In the genomic region with DNA sequence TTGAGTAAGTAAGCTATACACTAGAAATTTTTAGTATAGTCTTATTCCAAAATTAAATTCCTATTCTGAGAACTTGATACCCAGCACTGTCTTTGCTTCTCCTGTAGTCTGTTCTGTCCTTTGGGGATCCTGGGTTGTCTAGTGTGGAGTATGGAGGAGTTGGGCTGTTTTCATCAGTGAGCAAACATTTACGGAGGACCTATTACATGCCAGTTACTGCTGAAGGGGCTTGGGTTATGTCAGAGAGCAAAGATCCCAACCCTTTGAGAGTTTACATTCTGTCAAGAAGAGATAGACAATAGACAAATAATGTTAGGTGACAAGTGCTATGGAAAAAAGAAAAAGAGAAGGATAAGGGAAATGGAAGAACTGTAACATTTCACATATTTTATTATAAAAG, we compare ENCODE assay signal across 12 cellular contexts. TPM values are rescaled to one million over a fixed set of nuclear protein-coding genes. Genes with fewer than 3 reads are reported as not detected.
DNase-seq lines count a peak whose midpoint lies in the region; ATAC-seq and TF ChIP-seq lines count a peak whose summit lies in the region.
"Had no signal": no experiment of that assay in that cellular context is flagged by ENCODE, and none has a peak within 500 bp of the region (broad histone marks: within the 10 kb centered on the region; RNA-seq: fewer than 3 reads in every experiment).

No MANE protein-coding gene starts in this region.

- POLR2A ChIA-PET in activated CD8-positive, alpha-beta T cell treated with anti-CD3 and anti-CD28 coated beads for 36 hours (lab: Charles Lee) = interaction anchor here (0.6 kb wide), 1 partner anchor 37 kb away, joined by 6 read pairs; no protein-coding TSS in a partner anchor
- POLR2A ChIA-PET in activated CD8-positive, alpha-beta T cell treated with anti-CD3 and anti-CD28 coated beads, Interleukin-2, amount 10 ng/mL, durations not matched to agents 7 days and 5 days (lab: Charles Lee) = interaction anchor here (0.6 to 0.7 kb wide), 2 partner anchors 17 to 1368 kb away, joined by 3 to 4 read pairs; a partner anchor contains a TSS

- peak overlapping the region; percentile 41 for H3K27ac ChIP-seq in neutrophil
- H3K27ac ChIP-seq in gastroesophageal sphincter = peak overlapping the region in 1 of 4 donors; percentile 5
- H3K27ac ChIP-seq: GM23248 had no signal

- peaks cover 53 to 62% of the 10 kb centered on the region in 2 experiments for H3K4me1 ChIP-seq in neutrophil (ENCODE audit: control insufficient read depth in 1 of 2, insufficient read depth in 1 of 2, low read depth in 1 of 2, low read length in 1 of 2)
- peaks cover 3 to 64% (median 5%) of the 10 kb centered on the region in 3 donors for H3K4me1 ChIP-seq in gastroesophageal sphincter

- H3K27me3 ChIP-seq in neutrophil (no peaks in the 10 kb centered on the region), gastroesophageal sphincter (no peaks in the 10 kb centered on the region)

- DNase-seq in activated CD8-positive, alpha-beta T cell treated with anti-CD3 and anti-CD28 coated beads for 36 hours = no peak
- DNase-seq in activated CD8-positive, alpha-beta T cell treated with anti-CD3 and anti-CD28 coated beads, Interleukin-2, amount 10 ng/mL, durations not matched to agents 7 days and 5 days = no peak
- DNase-seq in activated naive CD8-positive, alpha-beta T cell treated with anti-CD3 and anti-CD28 coated beads for 36 hours = no peak
- no peak for DNase-seq in UCSD-AML1 (lab: John Stamatoyannopoulos, UW; ENCODE audit: unreplicated experiment)
- DNase-seq: amniotic stem cell, GM23248, NCI-H2081 treated with DMSO at 0.1 percent for 48 hours had no signal

- no peak overlapping the region for H3K4me3 Mint-ChIP-seq in activated CD8-positive, alpha-beta T cell treated with anti-CD3 and anti-CD28 coated beads for 36 hours
- H3K4me3 Mint-ChIP-seq in activated CD8-positive, alpha-beta T cell treated with anti-CD3 and anti-CD28 coated beads, Interleukin-2, amount 10 ng/mL, durations not matched to agents 7 days and 5 days = no peak overlapping the region
- H3K4me3 Mint-ChIP-seq in IgD-negative memory B cell = no peak overlapping the region
- no peak overlapping the region for H3K4me3 Mint-ChIP-seq in activated naive CD8-positive, alpha-beta T cell treated with anti-CD3 and anti-CD28 coated beads for 36 hours

- H3K36me3 Mint-ChIP-seq in activated CD8-positive, alpha-beta T cell treated with anti-CD3 and anti-CD28 coated beads for 36 hours (ENCODE audit: low read depth) = peaks cover 19% of the 10 kb centered on the region
- H3K36me3 Mint-ChIP-seq in activated CD8-positive, alpha-beta T cell treated with anti-CD3 and anti-CD28 coated beads, Interleukin-2, amount 10 ng/mL, durations not matched to agents 7 days and 5 days (ENCODE audit: low read depth) = peaks cover 28% of the 10 kb centered on the region
- no peaks in the 10 kb centered on the region for H3K36me3 Mint-ChIP-seq in IgD-negative memory B cell
- peaks cover 17% of the 10 kb centered on the region for H3K36me3 Mint-ChIP-seq in activated naive CD8-positive, alpha-beta T cell treated with anti-CD3 and anti-CD28 coated beads for 36 hours

- H3K9me3 ChIP-seq in neutrophil (no peaks in the 10 kb centered on the region), gastroesophageal sphincter (no peaks in the 10 kb centered on the region)

- TF ChIP-seq POLR2A in gastroesophageal sphincter (IDR thresholded peaks at IDR 0.05) = no peak

- H3K4me1 Mint-ChIP-seq in activated CD8-positive, alpha-beta T cell treated with anti-CD3 and anti-CD28 coated beads for 36 hours (ENCODE audit: low read depth) = peaks cover 81% of the 10 kb centered on the region
- H3K4me1 Mint-ChIP-seq in activated CD8-positive, alpha-beta T cell treated with anti-CD3 and anti-CD28 coated beads, Interleukin-2, amount 10 ng/mL, durations not matched to agents 7 days and 5 days (ENCODE audit: low read depth) = peaks cover 79% of the 10 kb centered on the region
- peaks cover 49 to 66% (median 60%) of the 10 kb centered on the region in 3 donors for H3K4me1 Mint-ChIP-seq in IgD-negative memory B cell
- H3K4me1 Mint-ChIP-seq in activated naive CD8-positive, alpha-beta T cell treated with anti-CD3 and anti-CD28 coated beads for 36 hours = peaks cover 71% of the 10 kb centered on the region

- CTCF ChIA-PET in activated CD8-positive, alpha-beta T cell treated with anti-CD3 and anti-CD28 coated beads for 36 hours (lab: Charles Lee) = no interaction called here
- CTCF ChIA-PET in activated CD8-positive, alpha-beta T cell treated with anti-CD3 and anti-CD28 coated beads, Interleukin-2, amount 10 ng/mL, durations not matched to agents 7 days and 5 days (lab: Charles Lee) = interaction anchor here (0.9 to 1.2 kb wide), 3 partner anchors 7 to 55 kb away, joined by 3 read pairs; no protein-coding TSS in a partner anchor

- H3K27ac Mint-ChIP-seq in activated CD8-positive, alpha-beta T cell treated with anti-CD3 and anti-CD28 coated beads for 36 hours = peak overlapping the region; percentile 83
- no peak overlapping the region for H3K27ac Mint-ChIP-seq in activated CD8-positive, alpha-beta T cell treated with anti-CD3 and anti-CD28 coated beads, Interleukin-2, amount 10 ng/mL, durations not matched to agents 7 days and 5 days
- H3K27ac Mint-ChIP-seq in IgD-negative memory B cell = peak overlapping the region; percentile 0 to 61 (median 54)
- peak overlapping the region; percentile 55 for H3K27ac Mint-ChIP-seq in activated naive CD8-positive, alpha-beta T cell treated with anti-CD3 and anti-CD28 coated beads for 36 hours
- H3K27ac Mint-ChIP-seq: progenitor cell of endocrine pancreas had no signal

- H3K27me3 Mint-ChIP-seq in activated CD8-positive, alpha-beta T cell treated with anti-CD3 and anti-CD28 coated beads for 36 hours = no peaks in the 10 kb centered on the region
- no peaks in the 10 kb centered on the region for H3K27me3 Mint-ChIP-seq in activated CD8-positive, alpha-beta T cell treated with anti-CD3 and anti-CD28 coated beads, Interleukin-2, amount 10 ng/mL, durations not matched to agents 7 days and 5 days (ENCODE audit: low read depth)
- H3K27me3 Mint-ChIP-seq in IgD-negative memory B cell = no peaks in the 10 kb centered on the region
- H3K27me3 Mint-ChIP-seq in activated naive CD8-positive, alpha-beta T cell treated with anti-CD3 and anti-CD28 coated beads for 36 hours = no peaks in the 10 kb centered on the region
- H3K27me3 Mint-ChIP-seq: progenitor cell of endocrine pancreas had no signal

- H3K4me3 ChIP-seq in neutrophil (ENCODE audit: low read depth in 1 of 2, low read length in 1 of 2) (no peak overlapping the region), gastroesophageal sphincter (no peak overlapping the region)
- H3K4me3 ChIP-seq: GM23248 had no signal

- no peaks in the 10 kb centered on the region for H3K9me3 Mint-ChIP-seq in activated CD8-positive, alpha-beta T cell treated with anti-CD3 and anti-CD28 coated beads for 36 hours
- no peaks in the 10 kb centered on the region for H3K9me3 Mint-ChIP-seq in activated CD8-positive, alpha-beta T cell treated with anti-CD3 and anti-CD28 coated beads, Interleukin-2, amount 10 ng/mL, durations not matched to agents 7 days and 5 days (ENCODE audit: insufficient read depth)
- no peaks in the 10 kb centered on the region for H3K9me3 Mint-ChIP-seq in IgD-negative memory B cell
- no peaks in the 10 kb centered on the region for H3K9me3 Mint-ChIP-seq in activated naive CD8-positive, alpha-beta T cell treated with anti-CD3 and anti-CD28 coated beads for 36 hours

- WGBS in gastroesophageal sphincter (ENCODE audit: low coverage in 1 of 2), 2 donors = 62 to 100% methylated on average over 1 of the region's 1 CpG

- TF ChIP-seq CTCF in activated CD8-positive, alpha-beta T cell treated with anti-CD3 and anti-CD28 coated beads for 36 hours (IDR thresholded peaks at IDR 0.05) = no peak
- TF ChIP-seq CTCF in neutrophil (IDR thresholded peaks at IDR 0.05) = no peak
- TF ChIP-seq CTCF in gastroesophageal sphincter (IDR thresholded peaks at IDR 0.05) = no peak

- no peaks in the 10 kb centered on the region for H3K36me3 ChIP-seq in neutrophil
- H3K36me3 ChIP-seq in gastroesophageal sphincter = no peaks in the 10 kb centered on the region

- intact Hi-C loops in activated CD8-positive, alpha-beta T cell treated with anti-CD3 and anti-CD28 coated beads for 36 hours (cut with micrococcal nuclease) = no loop called here

- no peak for ATAC-seq in activated CD8-positive, alpha-beta T cell treated with anti-CD3 and anti-CD28 coated beads for 36 hours
- ATAC-seq in activated CD8-positive, alpha-beta T cell treated with anti-CD3 and anti-CD28 coated beads, Interleukin-2, amount 10 ng/mL, durations not matched to agents 7 days and 5 days = no peak
- ATAC-seq in gastroesophageal sphincter (no peak), HG03354 (IDR thresholded peaks at IDR 0.05; ENCODE audit: poor library complexity, severe bottlenecking, unreplicated experiment) (no peak)

- TF ChIP-seq EP300 in gastroesophageal sphincter (IDR thresholded peaks at IDR 0.05) = no peak

RNA-seq across cellular contexts. Expression of a gene that starts 9.0 kb away (rescaled TPM):
- total RNA-seq in activated CD8-positive, alpha-beta T cell treated with anti-CD3 and anti-CD28 coated beads for 36 hours = 10 to 100 TPM; 44.1 to 45.4 TPM
- total RNA-seq in activated CD8-positive, alpha-beta T cell treated with anti-CD3 and anti-CD28 coated beads, Interleukin-2, amount 10 ng/mL, durations not matched to agents 7 days and 5 days = 10 to 100 TPM; 72.2 to 82.7 TPM
- polyA plus RNA-seq in IgD-negative memory B cell = 17.9 TPM
- total RNA-seq in activated naive CD8-positive, alpha-beta T cell treated with anti-CD3 and anti-CD28 coated beads for 36 hours = 10 to 100 TPM; 42.4 to 44.4 TPM
- 10 to 100 TPM; 17.8 to 58.1 (median 32.4) TPM for total RNA-seq in gastroesophageal sphincter
